ENCODE assay signal across 12 cellular contexts in genomic region chr10:50416181-50416824, GRCh38.
DNase-seq lines count a peak whose midpoint lies in the region; ATAC-seq and TF ChIP-seq lines count a peak whose summit lies in the region.
"Had no signal": no experiment of that assay in that cellular context is flagged by ENCODE, and none has a peak within 500 bp of the region (broad histone marks: within the 10 kb centered on the region; RNA-seq: fewer than 3 reads in every experiment).

No MANE protein-coding gene starts in this region.

- H3K4me1 ChIP-seq in PC-9 (replicated peaks; ENCODE audit: insufficient read depth), result peaks cover 72% of the 10 kb centered on the region

- peak overlapping the region; percentile 1 for H3K4me3 Mint-ChIP-seq in stimulated activated effector memory CD8-positive, alpha-beta T cell treated with anti-CD3 and anti-CD28 coated beads, Interleukin-12 subunit alpha, Interleukin-12 subunit beta, amount 100 ng/mL, for 72 hours
- no peak overlapping the region for H3K4me3 Mint-ChIP-seq in CD14-positive monocyte
- H3K4me3 Mint-ChIP-seq in immature natural killer cell, result no peak overlapping the region

- H3K4me1 Mint-ChIP-seq in stimulated activated effector memory CD8-positive, alpha-beta T cell treated with anti-CD3 and anti-CD28 coated beads, Interleukin-12 subunit alpha, Interleukin-12 subunit beta, amount 100 ng/mL, for 72 hours, result peaks cover 44% of the 10 kb centered on the region
- H3K4me1 Mint-ChIP-seq in CD14-positive monocyte (peaks cover 66% of the 10 kb centered on the region), immature natural killer cell (peaks cover 26 to 43% of the 10 kb centered on the region in 2 donors)

- POLR2A ChIA-PET in PC-9 (lab: Charles Lee; ENCODE audit: unreplicated experiment), result interaction anchor here (0.7 kb wide), 2 partner anchors 9 to 119 kb away, joined by 3 read pairs; no protein-coding TSS in a partner anchor

- H3K4me2 ChIP-seq in PC-9, result peak overlapping the region; percentile 77

- H3K79me2 ChIP-seq in PC-9 (ENCODE audit: low read depth), result peaks cover 85% of the 10 kb centered on the region

- DNase-seq in DMS 273 (lab: John Stamatoyannopoulos, UW; ENCODE audit: unreplicated experiment) (peak; percentile 4), DMS 273 treated with DMSO at 0.1 percent for 48 hours (lab: John Stamatoyannopoulos, UW) (no peak), PC-9 (peak in 1 of 2 experiments; percentile 57), fibroblast of the conjunctiva (ENCODE audit: low read depth) (peak; percentile 22), CD14-positive monocyte (ENCODE audit: low spot score) (no peak), immature natural killer cell (no peak)
- DNase-seq in stimulated activated effector memory CD8-positive, alpha-beta T cell treated with anti-CD3 and anti-CD28 coated beads, Interleukin-12 subunit alpha, Interleukin-12 subunit beta, amount 100 ng/mL, for 72 hours (ENCODE audit: low spot score in 2 of 2), result no peak
- DNase-seq: Karpas-422, left lung, NCI-H510A treated with DMSO at 0.1 percent for 48 hours had no signal

- CTCF ChIA-PET in PC-9 (lab: Charles Lee), result interaction anchor here (0.5 to 1.0 kb wide), 5 partner anchors 28 to 372 kb away, joined by 4 to 6 read pairs (median 5); no protein-coding TSS in a partner anchor

- H3K27me3 Mint-ChIP-seq in CD14-positive monocyte (ENCODE audit: low read depth in 3 of 3) (no peaks in the 10 kb centered on the region), immature natural killer cell (ENCODE audit: low read depth in 3 of 3) (peaks cover 0 to 1% (median 0%) of the 10 kb centered on the region in 3 donors)

- peak overlapping the region; percentile 96 for H3K4me3 ChIP-seq in PC-9

- no peaks in the 10 kb centered on the region for H3K9me3 ChIP-seq in PC-9 (ENCODE audit: insufficient read depth, low read depth)
- H3K9me3 ChIP-seq: left lung had no signal

- H3K36me3 ChIP-seq in PC-9 (ENCODE audit: low read depth), result peaks cover 21% of the 10 kb centered on the region
- H3K36me3 ChIP-seq: left lung had no signal

- H3F3A ChIP-seq in PC-9 (ENCODE audit: insufficient read depth, low read depth), result peaks cover 19% of the 10 kb centered on the region

- no peak overlapping the region for H3K27ac Mint-ChIP-seq in stimulated activated effector memory CD8-positive, alpha-beta T cell treated with anti-CD3 and anti-CD28 coated beads, Interleukin-12 subunit alpha, Interleukin-12 subunit beta, amount 100 ng/mL, for 72 hours
- H3K27ac Mint-ChIP-seq in CD14-positive monocyte (no peak overlapping the region), immature natural killer cell (no peak overlapping the region)

- intact Hi-C loops in PC-9 (cut with micrococcal nuclease; ENCODE audit: unreplicated experiment) (loop anchor here (5.0 kb wide), 3 partner anchors 96 to 146 kb away; no protein-coding TSS in a partner anchor), CD14-positive monocyte (cut with micrococcal nuclease) (loop anchor here in 1 of 2 donors (5.0 to 10.0 kb wide), 2 partner anchors 49 to 208 kb away; partner anchors contain the start of gene SGMS1)

- no peak overlapping the region for H2AFZ ChIP-seq in PC-9

- no peak for ATAC-seq in stimulated activated effector memory CD8-positive, alpha-beta T cell treated with anti-CD3 and anti-CD28 coated beads, Interleukin-12 subunit alpha, Interleukin-12 subunit beta, amount 100 ng/mL, for 72 hours
- ATAC-seq in GM21737 (IDR thresholded peaks at IDR 0.05; ENCODE audit: unreplicated experiment), result no peak
- ATAC-seq: left lung had no signal

- no peaks in the 10 kb centered on the region for H3K9me2 ChIP-seq in PC-9 (ENCODE audit: insufficient read depth)

- H3K9me3 Mint-ChIP-seq in stimulated activated effector memory CD8-positive, alpha-beta T cell treated with anti-CD3 and anti-CD28 coated beads, Interleukin-12 subunit alpha, Interleukin-12 subunit beta, amount 100 ng/mL, for 72 hours, result no peaks in the 10 kb centered on the region
- H3K9me3 Mint-ChIP-seq in CD14-positive monocyte (no peaks in the 10 kb centered on the region), immature natural killer cell (no peaks in the 10 kb centered on the region)

- no TSS peak for BruUV-seq in PC-9 (replicated peaks; lab: Mats Ljungman, UMichigan)

- H3K27me3 ChIP-seq in PC-9 (ENCODE audit: insufficient read depth, low read depth), result no peaks in the 10 kb centered on the region

- peak; percentile 47; the same call in 1 of the 2 replicates for TF ChIP-seq CTCF in PC-9 (conservative IDR thresholded peaks at IDR 0.05)
- no peak for TF ChIP-seq CTCF in CD14-positive monocyte (IDR thresholded peaks at IDR 0.05)

- no peaks in the 10 kb centered on the region for H3K36me3 Mint-ChIP-seq in stimulated activated effector memory CD8-positive, alpha-beta T cell treated with anti-CD3 and anti-CD28 coated beads, Interleukin-12 subunit alpha, Interleukin-12 subunit beta, amount 100 ng/mL, for 72 hours
- H3K36me3 Mint-ChIP-seq in CD14-positive monocyte, result peaks cover 6 to 15% of the 10 kb centered on the region in 2 donors
- H3K36me3 Mint-ChIP-seq in immature natural killer cell, result no peaks in the 10 kb centered on the region

- peaks cover 21% of the 10 kb centered on the region; the same call in 1 of the 2 replicates for H4K20me1 ChIP-seq in PC-9 (ENCODE audit: insufficient read depth)

- H3K27ac ChIP-seq in PC-9, result peak overlapping the region; percentile 92
- H3K27ac ChIP-seq: 22Rv1 had no signal

Comparison
In these comparisons a context has a peak if more than half of its experiments do, and no peak if none do; other contexts are left out.
1. DNase-seq: peak in DMS 273 (single experiment) and fibroblast of the conjunctiva (single experiment); none in DMS 273 treated with DMSO at 0.1 percent for 48 hours (single experiment), stimulated activated effector memory CD8-positive, alpha-beta T cell treated with anti-CD3 and anti-CD28 coated beads, Interleukin-12 subunit alpha, Interleukin-12 subunit beta, amount 100 ng/mL, for 72 hours (0 of 2), CD14-positive monocyte (single experiment) and immature natural killer cell (0 of 3).